Comparison of ENCODE assay signal across 8 cellular contexts in genomic region chr9:136118061-136118366, GRCh38.
A peak's percentile ranks its signal among the peaks of the same experiment; 100 is the strongest.
DNase-seq lines count a peak whose midpoint lies in the region; ATAC-seq, FAIRE-seq and TF ChIP-seq lines count a peak whose summit lies in the region.

No MANE protein-coding gene starts in this region.

- no peak for FAIRE-seq in D721Med (lab: Jason Lieb, UNC)

- TF ChIP-seq EP300 in Ishikawa (IDR thresholded peaks at IDR 0.05; ENCODE audit: borderline replicate concordance), result 0 out of 2 replicates have a peak, but pooled peaks have one; percentile 13

- ATAC-seq in GM18861 (IDR thresholded peaks at IDR 0.05; ENCODE audit: unreplicated experiment), result peak; percentile 13
- ATAC-seq in GM21737 (IDR thresholded peaks at IDR 0.05; ENCODE audit: unreplicated experiment), result no peak

- no peaks in the 10 kb centered on the region for H3K9me3 ChIP-seq in duodenal mucosa (ENCODE audit: control insufficient read depth in 1 of 2, low read length in 2 of 2)
- H3K9me3 ChIP-seq in neuron (ENCODE audit: low read length), result no peaks in the 10 kb centered on the region

- peak overlapping the region; percentile 90 for H3K27ac ChIP-seq in duodenal mucosa (ENCODE audit: low read depth, low read length)

- H3K4me3 ChIP-seq in duodenal mucosa (ENCODE audit: low read depth in 1 of 2, low read length in 2 of 2) (peak overlapping the region; percentile 64 to 74), neuron (ENCODE audit: low read length) (peak overlapping the region; percentile 70)

- no peaks in the 10 kb centered on the region for H3K27me3 ChIP-seq in duodenal mucosa (ENCODE audit: control insufficient read depth in 1 of 2, insufficient read depth in 2 of 2, low read length in 2 of 2)
- H3K27me3 ChIP-seq in neuron (ENCODE audit: insufficient read depth, low read length), result no peaks in the 10 kb centered on the region

- peak overlapping the region; percentile 68 to 80 for H3K9ac ChIP-seq in duodenal mucosa (ENCODE audit: low read depth in 1 of 2, low read length in 2 of 2)

- no peak for TF ChIP-seq RAD21 in Ishikawa (IDR thresholded peaks at IDR 0.05; ENCODE audit: low read depth)

- TF ChIP-seq CTCF in D721Med (IDR thresholded peaks at IDR 0.05; ENCODE audit: insufficient read depth, missing control alignments), result no peak

- DNase-seq in NCI-H1436 (lab: John Stamatoyannopoulos, UW), result no peak
- DNase-seq in HCEC 1CT, result no peak
- DNase-seq in D721Med (ENCODE audit: insufficient read length, low spot score), result no peak

- H3K4me1 ChIP-seq in duodenal mucosa (ENCODE audit: control insufficient read depth in 1 of 2, insufficient read depth in 2 of 2, low read length in 2 of 2) (peaks cover 23 to 28% of the 10 kb centered on the region in 2 donors), neuron (ENCODE audit: insufficient read depth, low read length) (peaks cover 20% of the 10 kb centered on the region)

- H2AFZ ChIP-seq in neuron (ENCODE audit: low read depth, low read length), result peak overlapping the region; percentile 41

- H3K36me3 ChIP-seq in duodenal mucosa (ENCODE audit: control insufficient read depth in 1 of 2, insufficient read depth in 2 of 2, low read length in 2 of 2), result peaks cover 9 to 20% of the 10 kb centered on the region in 2 donors
- peaks cover 6% of the 10 kb centered on the region for H3K36me3 ChIP-seq in neuron (ENCODE audit: insufficient read depth, low read length)

TF ChIP-seq in Ishikawa, 13 proteins besides CTCF, POLR2A, EP300 and RAD21:
- TF ChIP-seq NFIC (IDR thresholded peaks at IDR 0.05) (no peak), ZBTB7A (IDR thresholded peaks at IDR 0.05; ENCODE audit: low read depth) (no peak), CEBPB (IDR thresholded peaks at IDR 0.05) (no peak), USF1 (IDR thresholded peaks at IDR 0.05) (no peak), REST (IDR thresholded peaks at IDR 0.05; ENCODE audit: low read depth) (no peak), TAF1 (IDR thresholded peaks at IDR 0.05; ENCODE audit: low read depth) (no peak; the same call in 1 of the 2 replicates), EGR1 (IDR thresholded peaks at IDR 0.05) (no peak), YY1 (IDR thresholded peaks at IDR 0.05; ENCODE audit: low read depth) (no peak), TEAD4 (IDR thresholded peaks at IDR 0.05) (no peak), FOXM1 (IDR thresholded peaks at IDR 0.05; ENCODE audit: borderline replicate concordance, low read depth) (no peak), CREB1 (IDR thresholded peaks at IDR 0.05; ENCODE audit: low read depth) (no peak)
- TF ChIP-seq, protein P1, sequence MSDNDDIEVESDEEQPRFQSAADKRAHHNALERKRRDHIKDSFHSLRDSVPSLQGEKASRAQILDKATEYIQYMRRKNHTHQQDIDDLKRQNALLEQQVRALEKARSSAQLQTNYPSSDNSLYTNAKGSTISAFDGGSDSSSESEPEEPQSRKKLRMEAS (IDR thresholded peaks at IDR 0.05), result no peak
